ENCODE assay signal across 15 cellular contexts in the genomic region with DNA sequence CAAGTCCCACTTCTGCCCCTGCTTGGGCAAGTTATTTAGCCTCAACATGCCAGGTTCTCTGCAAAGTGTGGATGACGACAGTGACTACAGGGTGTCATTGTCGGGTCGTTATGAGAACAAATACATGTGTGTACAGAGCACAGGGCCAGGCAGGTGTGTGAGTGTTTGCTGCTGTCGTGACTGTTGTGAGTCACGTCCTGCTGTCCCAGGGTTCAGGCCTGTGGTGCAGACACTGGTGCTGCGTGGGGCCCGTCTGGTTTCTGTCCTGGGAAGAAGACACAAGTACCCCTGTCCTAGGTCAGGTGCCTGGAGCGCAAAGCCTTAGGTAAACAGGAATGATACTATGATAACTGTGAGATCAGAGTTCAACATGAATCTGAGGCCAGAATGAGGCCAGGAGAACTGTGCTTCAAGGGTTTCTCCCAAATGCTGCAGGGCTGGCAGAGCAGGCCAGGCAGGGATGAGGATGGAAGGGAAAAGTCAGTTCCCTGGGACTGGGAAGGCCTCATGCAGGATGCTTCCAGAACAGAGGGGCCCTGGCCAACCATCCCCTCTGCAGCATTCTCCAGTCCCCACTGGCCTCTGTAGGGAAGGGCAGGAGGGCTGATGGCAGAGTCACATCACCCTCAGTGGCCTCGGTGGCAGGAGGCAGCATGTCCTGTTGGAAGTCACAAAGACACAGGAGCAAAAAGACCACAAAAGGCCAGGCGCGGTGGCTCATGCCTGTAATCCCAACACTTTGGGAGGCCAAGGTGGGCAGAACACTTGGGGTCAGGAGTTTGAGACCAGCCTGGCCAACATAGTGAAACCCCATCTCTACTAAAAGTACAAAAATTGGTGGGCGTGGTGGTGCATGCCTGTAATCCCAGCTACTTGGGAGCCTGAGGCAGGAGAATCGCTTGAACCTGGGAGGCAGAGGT. TPM values are rescaled to one million over a fixed set of nuclear protein-coding genes. Genes with fewer than 3 reads are reported as not detected.
DNase-seq lines count a peak whose midpoint lies in the region; ATAC-seq and TF ChIP-seq lines count a peak whose summit lies in the region.
"Had no signal": no experiment of that assay in that cellular context is flagged by ENCODE, and none has a peak within 500 bp of the region (broad histone marks: within the 10 kb centered on the region; RNA-seq: fewer than 3 reads in every experiment).

No MANE protein-coding gene starts in this region.

- ATAC-seq in mucosa of descending colon (peak; percentile 50), GM18511 (IDR thresholded peaks at IDR 0.05; ENCODE audit: unreplicated experiment) (no peak)
- ATAC-seq: naive thymus-derived CD4-positive, alpha-beta T cell had no signal

- TF ChIP-seq CTCF in mucosa of descending colon (IDR thresholded peaks at IDR 0.05): no peak

- intact Hi-C loops in mucosa of descending colon (cut with DNase I, micrococcal nuclease): loop anchor here in 1 of 2 donors (10.0 kb wide), 1 partner anchor 82 kb away; no protein-coding TSS in a partner anchor

- DNase-seq in DMS53 treated with DMSO at 0.1 percent for 48 hours (lab: John Stamatoyannopoulos, UW; ENCODE audit: unreplicated experiment) (peak; percentile 98), NCI-H1930 (lab: John Stamatoyannopoulos, UW) (peak; percentile 24 to 47), dermis blood vessel endothelial cell (peak; percentile 6), mucosa of descending colon (peak in 1 of 3 donors; percentile 45), GOT3 (lab: John Stamatoyannopoulos, UW) (no peak), globus pallidus (ENCODE audit: low spot score) (no peak), C1 segment of cervical spinal cord (lab: John Stamatoyannopoulos, UW) (no peak)
- DNase-seq: activated naive CD4-positive, alpha-beta T cell treated with anti-CD3 and anti-CD28 coated beads, Interleukin-2, amount 50 U/mL, for 16 hours; caudate nucleus; EL; naive thymus-derived CD4-positive, alpha-beta T cell had no signal

- H3K36me3 ChIP-seq in mucosa of descending colon (ENCODE audit: low read depth): no peaks in the 10 kb centered on the region

- no peaks in the 10 kb centered on the region for H3K9me3 ChIP-seq in mucosa of descending colon
- H3K9me3 ChIP-seq: BLaER1 treated with 17β-estradiol and CSF1 and Interleukin-3, amounts not matched to agents 10 nM and 100 nM; thoracic aorta had no signal

- no peak overlapping the region for H3K4me3 ChIP-seq in mucosa of descending colon
- H3K4me3 ChIP-seq: BLaER1 treated with 17β-estradiol and CSF1 and Interleukin-3, amounts not matched to agents 10 nM and 100 nM; thoracic aorta had no signal

- peaks cover 5% of the 10 kb centered on the region for H3K4me1 ChIP-seq in mucosa of descending colon (ENCODE audit: low read depth)

RNA-seq across cellular contexts. Expression of a gene that starts 15.7 kb away (rescaled TPM):
- total RNA-seq in dermis blood vessel endothelial cell (4.3 and 7.0 TPM in 2 replicates), mucosa of descending colon (1 to 10 TPM; 7.0 to 8.7 (median 8.1) TPM)

RNA-seq across cellular contexts. Expression of a gene that starts 43.8 kb away (rescaled TPM):
- total RNA-seq in dermis blood vessel endothelial cell: 0.34 TPM in 1 of 2 replicates, not detected in the other
- 10 to 100 TPM in 1 of 3 donors, 1 to 10 TPM in 2; 4.4 to 34.5 (median 7.8) TPM for total RNA-seq in mucosa of descending colon
- total RNA-seq: pulmonary artery endothelial cell had no signal

Comparison
In these comparisons a context has a peak if more than half of its experiments do, and no peak if none do; other contexts are left out.
1. DNase-seq: peak in DMS53 treated with DMSO at 0.1 percent for 48 hours (single experiment), NCI-H1930 (2 of 2) and dermis blood vessel endothelial cell (single experiment); none in GOT3 (single experiment), globus pallidus (single experiment) and C1 segment of cervical spinal cord (0 of 14).